Comparison of ENCODE assay signal across 20 cellular contexts in the genomic region with DNA sequence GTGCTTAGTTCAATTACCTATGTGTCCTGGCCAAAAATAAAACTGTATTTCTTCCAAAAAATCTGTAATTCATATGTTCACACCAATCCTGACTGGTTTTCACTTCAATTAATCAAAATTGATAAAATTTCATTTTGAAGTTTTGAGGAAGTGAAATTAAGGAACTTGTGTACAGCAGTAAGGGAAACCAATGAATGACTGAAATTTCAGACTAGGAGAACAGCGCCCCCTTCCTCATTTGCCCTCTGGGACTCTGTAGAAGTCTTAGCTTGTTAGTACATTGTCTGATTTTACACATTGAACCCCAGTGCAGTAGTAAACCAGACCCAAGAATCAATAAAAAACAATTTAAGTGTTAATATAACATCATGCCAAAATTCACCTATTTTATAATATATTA.
DNase-seq lines count a peak whose midpoint lies in the region; ATAC-seq and TF ChIP-seq lines count a peak whose summit lies in the region.
"Had no signal": no experiment of that assay in that cellular context is flagged by ENCODE, and none has a peak within 500 bp of the region (broad histone marks: within the 10 kb centered on the region; RNA-seq: fewer than 3 reads in every experiment).

No MANE protein-coding gene starts in this region.

- no peak for ATAC-seq in CD8-positive, alpha-beta T cell
- ATAC-seq in GM21723 (IDR thresholded peaks at IDR 0.05; ENCODE audit: unreplicated experiment) (no peak), heart right ventricle (no peak)
- ATAC-seq: activated T-cell treated with anti-CD3 and anti-CD28 coated beads, Interleukin-2, amount 50 U/mL, for 72 hours; heart left ventricle had no signal

- peak; percentile 40 for TF ChIP-seq CTCF in C4-2B (conservative IDR thresholded peaks at IDR 0.05)
- peak; percentile 36 for TF ChIP-seq CTCF in HFF-Myc (IDR thresholded peaks at IDR 0.05; ENCODE audit: low read depth, low read length, missing control alignments)
- TF ChIP-seq CTCF in OCI-LY3 (IDR thresholded peaks at IDR 0.05; ENCODE audit: low read depth, low read length) = peak; percentile 62
- peak; percentile 37 for TF ChIP-seq CTCF in epithelial cell of proximal tubule (conservative IDR thresholded peaks at IDR 0.05; ENCODE audit: low read depth, low read length)
- no peak for TF ChIP-seq CTCF in CD8-positive, alpha-beta T cell (IDR thresholded peaks at IDR 0.05)
- no peak for TF ChIP-seq CTCF in heart right ventricle (IDR thresholded peaks at IDR 0.05)

- DNase-seq in HFF-Myc (ENCODE audit: extremely low read depth, low read depth) = no peak
- no peak for DNase-seq in epithelial cell of proximal tubule (ENCODE audit: low read depth)
- no peak for DNase-seq in NCI-H226
- DNase-seq in CD8-positive, alpha-beta T cell = no peak
- DNase-seq in heart right ventricle = no peak
- DNase-seq: activated CD4-positive, alpha-beta T cell treated with anti-CD3 and anti-CD28 coated beads, Interleukin-2, amount 50 U/mL, for 1 hour; activated T-cell treated with anti-CD3 and anti-CD28 coated beads, Interleukin-2, amount 50 U/mL, for 72 hours; DND-41; erythroblast; heart left ventricle; naive B cell; NCI-H2029; stimulated activated CD4-positive, alpha-beta T cell treated with anti-CD3 and anti-CD28 coated beads, Interleukin-2, amount 100 ng/mL, for 24 hours; stimulated activated CD8-positive, alpha-beta memory T cell treated with anti-CD3 and anti-CD28 coated beads, Interleukin-4, amount 100 ng/mL, for 48 hours; T-helper 1 cell; thyroid gland had no signal

- H3K4me3 Mint-ChIP-seq in CD8-positive, alpha-beta T cell = no peak overlapping the region
- H3K4me3 Mint-ChIP-seq: activated T-cell treated with anti-CD3 and anti-CD28 coated beads, Interleukin-2, amount 50 U/mL, for 72 hours; naive B cell had no signal

- H3K27ac ChIP-seq in C4-2B (no peak overlapping the region), OCI-LY3 (ENCODE audit: low read length) (no peak overlapping the region), heart right ventricle (no peak overlapping the region)
- H3K27ac ChIP-seq in CD8-positive, alpha-beta T cell (ENCODE audit: low read depth, low read length) = no peak overlapping the region
- H3K27ac ChIP-seq: BLaER1, heart left ventricle, thyroid gland had no signal

- no peaks in the 10 kb centered on the region for H3K27me3 Mint-ChIP-seq in CD8-positive, alpha-beta T cell (ENCODE audit: low read depth)
- H3K27me3 Mint-ChIP-seq: naive B cell had no signal

- no peaks in the 10 kb centered on the region for H3K36me3 ChIP-seq in OCI-LY3 (replicated peaks; ENCODE audit: low read depth, low read length)
- H3K36me3 ChIP-seq in CD8-positive, alpha-beta T cell (ENCODE audit: insufficient read depth, low read length) = no peaks in the 10 kb centered on the region
- no peaks in the 10 kb centered on the region for H3K36me3 ChIP-seq in heart right ventricle
- H3K36me3 ChIP-seq: BLaER1, heart left ventricle, thyroid gland had no signal

- WGBS in heart right ventricle, 2 donors = 30 to 40% methylated on average over 1 of the region's 1 CpG

- H3K9me3 Mint-ChIP-seq in CD8-positive, alpha-beta T cell = peaks cover 10% of the 10 kb centered on the region

- intact Hi-C loops in CD8-positive, alpha-beta T cell (cut with DNase I, micrococcal nuclease) = no loop called here
- intact Hi-C loops in heart right ventricle (cut with DNase I) = no loop called here

- H3K4me3 ChIP-seq in HFF-Myc (replicated peaks; ENCODE audit: low read depth, low read length) = no peak overlapping the region
- H3K4me3 ChIP-seq in OCI-LY3 (ENCODE audit: low read length) = no peak overlapping the region
- no peak overlapping the region for H3K4me3 ChIP-seq in epithelial cell of proximal tubule (ENCODE audit: low read depth, low read length)
- H3K4me3 ChIP-seq in CD8-positive, alpha-beta T cell (ENCODE audit: low read depth, low read length) = no peak overlapping the region
- H3K4me3 ChIP-seq in heart right ventricle = no peak overlapping the region
- H3K4me3 ChIP-seq: BLaER1, heart left ventricle, thyroid gland had no signal

- no peaks in the 10 kb centered on the region for H3K36me3 Mint-ChIP-seq in CD8-positive, alpha-beta T cell
- H3K36me3 Mint-ChIP-seq: naive B cell had no signal

- no peaks in the 10 kb centered on the region for H4K20me1 ChIP-seq in OCI-LY3 (ENCODE audit: insufficient read depth, low read length)
- H4K20me1 ChIP-seq: BLaER1 had no signal

- no peak overlapping the region for H2AFZ ChIP-seq in OCI-LY3 (ENCODE audit: low read depth, low read length)

- H3K4me1 ChIP-seq in OCI-LY3 (ENCODE audit: low read length) (peaks cover 12% of the 10 kb centered on the region), heart right ventricle (no peaks in the 10 kb centered on the region)
- no peaks in the 10 kb centered on the region for H3K4me1 ChIP-seq in CD8-positive, alpha-beta T cell (ENCODE audit: insufficient read depth, low read length)
- H3K4me1 ChIP-seq: heart left ventricle, thyroid gland had no signal

- POLR2A ChIA-PET in CD8-positive, alpha-beta T cell (lab: Charles Lee) = no interaction called here

- H3K4me1 Mint-ChIP-seq in CD8-positive, alpha-beta T cell (ENCODE audit: low read depth) = no peaks in the 10 kb centered on the region
- H3K4me1 Mint-ChIP-seq: naive B cell had no signal

- H3K27me3 ChIP-seq in OCI-LY3 (ENCODE audit: low read depth, low read length) = no peaks in the 10 kb centered on the region
- H3K27me3 ChIP-seq in CD8-positive, alpha-beta T cell (ENCODE audit: insufficient read depth, low read length) = no peaks in the 10 kb centered on the region
- peaks cover 0 to 3% (median 0%) of the 10 kb centered on the region in 7 donors for H3K27me3 ChIP-seq in heart right ventricle
- H3K27me3 ChIP-seq: BLaER1, heart left ventricle, thyroid gland had no signal

- H3K79me2 ChIP-seq in OCI-LY3 (ENCODE audit: low read length) = no peaks in the 10 kb centered on the region

- H3K9me3 ChIP-seq in OCI-LY3 (ENCODE audit: insufficient read depth, low read length) (no peaks in the 10 kb centered on the region), heart right ventricle (no peaks in the 10 kb centered on the region)
- no peaks in the 10 kb centered on the region for H3K9me3 ChIP-seq in CD8-positive, alpha-beta T cell (ENCODE audit: low read length)
- H3K9me3 ChIP-seq: BLaER1, heart left ventricle, thyroid gland had no signal

- H3K4me2 ChIP-seq in OCI-LY3 (ENCODE audit: low read length) = 0 out of 2 replicates have a peak overlapping the region, but pooled peaks have one; percentile 11
- H3K4me2 ChIP-seq: BLaER1 had no signal

- no peak overlapping the region for H3K27ac Mint-ChIP-seq in CD8-positive, alpha-beta T cell
- H3K27ac Mint-ChIP-seq: activated T-cell treated with anti-CD3 and anti-CD28 coated beads, Interleukin-2, amount 50 U/mL, for 72 hours; naive B cell had no signal

- H3K9ac ChIP-seq in OCI-LY3 (ENCODE audit: low read length) = no peak overlapping the region
- H3K9ac ChIP-seq: BLaER1 had no signal

- CTCF ChIA-PET in CD8-positive, alpha-beta T cell (lab: Charles Lee) = no interaction called here

Comparison
In these comparisons a context has a peak if more than half of its experiments do, and no peak if none do; other contexts are left out.
1. CTCF ChIP-seq: peak in C4-2B (single experiment), HFF-Myc (single experiment), OCI-LY3 (single experiment) and epithelial cell of proximal tubule (single experiment); none in CD8-positive, alpha-beta T cell (single experiment) and heart right ventricle (0 of 9).